Comparison of ENCODE assay signal across 7 cellular contexts in genomic region chr7:2853552-2853951, GRCh38. TPM values are rescaled to one million over a fixed set of nuclear protein-coding genes. Genes with fewer than 3 reads are reported as not detected.
A peak's percentile ranks its signal among the peaks of the same experiment; 100 is the strongest.
DNase-seq lines count a peak whose midpoint lies in the region; ATAC-seq and TF ChIP-seq lines count a peak whose summit lies in the region.
"Not testable (repeated sequence)": the region's sequence is repeated elsewhere in the genome, so short reads cannot be mapped to it uniquely, and the experiment has no call there.

No MANE protein-coding gene starts in this region.

- peak overlapping the region; percentile 87; the same call in 1 of the 2 replicates for H2AFZ ChIP-seq in GM23338
- H2AFZ ChIP-seq in mesenchymal stem cell (ENCODE audit: low read depth, low read length): not testable (repeated sequence)

- H3K27ac ChIP-seq in BLaER1 treated with 17β-estradiol and CSF1 and Interleukin-3, amounts not matched to agents 10 nM and 100 nM: 0 out of 22 replicates have a peak overlapping the region, but pooled peaks of 1 of the 11 experiments have one; percentile 10
- not testable (repeated sequence) for H3K27ac ChIP-seq in GM23338 (ENCODE audit: low read depth); mesenchymal stem cell (ENCODE audit: low read length, poor library complexity, severe bottlenecking)
- H3K27ac ChIP-seq in heart right ventricle (peak overlapping the region; percentile 16 to 65 (median 42)), gastrocnemius medialis (peak overlapping the region in 3 of 4 donors; percentile 30 to 59 (median 52))

- H3K27me3 ChIP-seq in BLaER1 treated with 17β-estradiol and CSF1 and Interleukin-3, amounts not matched to agents 10 nM and 100 nM; GM23338 (ENCODE audit: insufficient read depth); heart right ventricle; mesenchymal stem cell (ENCODE audit: control insufficient read depth in 1 of 2, insufficient read depth in 1 of 2, low read length in 2 of 2); gastrocnemius medialis: not testable (repeated sequence)

- not testable (repeated sequence) for H3K79me2 ChIP-seq in GM23338 (replicated peaks; ENCODE audit: insufficient read depth)

- not testable (repeated sequence) for H3K4me1 Mint-ChIP-seq in GM23338; MCF 10A (ENCODE audit: insufficient read depth, unreplicated experiment)
- H3K4me1 Mint-ChIP-seq in activated B cell treated with CpG ODN at 0.5 μM for 24 hours: peaks cover 17% of the 10 kb centered on the region

- peaks cover 0 to 29% (median 16%) of the 10 kb centered on the region in 11 experiments; a peak in 14 of 22 replicates for H3K9me3 ChIP-seq in BLaER1 treated with 17β-estradiol and CSF1 and Interleukin-3, amounts not matched to agents 10 nM and 100 nM (replicated peaks in 1 of 11)
- H3K9me3 ChIP-seq in heart right ventricle; mesenchymal stem cell (ENCODE audit: control insufficient read depth, low read length); gastrocnemius medialis: not testable (repeated sequence)

- not testable (repeated sequence) for H3K4ac ChIP-seq in mesenchymal stem cell (ENCODE audit: low read depth in 1 of 2, low read length in 2 of 2)

- not testable (repeated sequence) for BruUV-seq in MCF 10A (replicated peaks; lab: Mats Ljungman, UMichigan)

- intact Hi-C loops in activated B cell treated with CpG ODN at 0.5 μM for 24 hours (cut with micrococcal nuclease); MCF 10A (cut with micrococcal nuclease); heart right ventricle (cut with DNase I); gastrocnemius medialis (cut with DNase I; ENCODE audit: low total_unique reads): not testable (repeated sequence)

- not testable (repeated sequence) for H4K20me1 ChIP-seq in BLaER1 treated with 17β-estradiol and CSF1 and Interleukin-3, amounts not matched to agents 10 nM and 100 nM; GM23338 (replicated peaks; ENCODE audit: insufficient read depth)

- peaks cover 0 to 23% (median 0%) of the 10 kb centered on the region in 11 experiments; a peak in 6 of 22 replicates for H3K36me3 ChIP-seq in BLaER1 treated with 17β-estradiol and CSF1 and Interleukin-3, amounts not matched to agents 10 nM and 100 nM
- H3K36me3 ChIP-seq in GM23338 (ENCODE audit: insufficient read depth); heart right ventricle; mesenchymal stem cell (ENCODE audit: control insufficient read depth in 1 of 2, insufficient read depth in 2 of 2, low read depth in 1 of 2, low read length in 2 of 2); gastrocnemius medialis: not testable (repeated sequence)

- not testable (repeated sequence) for H2BK5ac ChIP-seq in mesenchymal stem cell (ENCODE audit: low read depth, low read length, poor library complexity, severe bottlenecking)

- not testable (repeated sequence) for TF ChIP-seq POLR2A in gastrocnemius medialis (IDR thresholded peaks at IDR 0.05)

- H4K8ac ChIP-seq in mesenchymal stem cell (ENCODE audit: low read length): not testable (repeated sequence)

- not testable (repeated sequence) for H3K9ac ChIP-seq in BLaER1 treated with 17β-estradiol and CSF1 and Interleukin-3, amounts not matched to agents 10 nM and 100 nM
- peak overlapping the region; percentile 60 for H3K9ac ChIP-seq in mesenchymal stem cell (ENCODE audit: low read length)

- CTCF ChIA-PET in activated B cell treated with CpG ODN at 0.5 μM for 24 hours (lab: Charles Lee): not testable (repeated sequence)
- CTCF ChIA-PET in MCF 10A (lab: Yijun Ruan, JAX): interaction anchor here (0.6 to 1.2 kb wide), 3 partner anchors 9 to 296 kb away, joined by 4 to 5 read pairs (median 4); no protein-coding TSS in a partner anchor

- H3K9me3 Mint-ChIP-seq in GM23338; activated B cell treated with CpG ODN at 0.5 μM for 24 hours; MCF 10A (ENCODE audit: unreplicated experiment): not testable (repeated sequence)

- H3K4me2 ChIP-seq in BLaER1 treated with 17β-estradiol and CSF1 and Interleukin-3, amounts not matched to agents 10 nM and 100 nM: peak overlapping the region; percentile 1 to 49 (median 27); a peak in 13 of 22 replicates
- not testable (repeated sequence) for H3K4me2 ChIP-seq in GM23338; mesenchymal stem cell (ENCODE audit: low read length, poor library complexity, severe bottlenecking)

- not testable (repeated sequence) for H2AK5ac ChIP-seq in mesenchymal stem cell (ENCODE audit: low read length, severe bottlenecking)

- H3K27ac Mint-ChIP-seq in GM23338: not testable (repeated sequence)
- H3K27ac Mint-ChIP-seq in activated B cell treated with CpG ODN at 0.5 μM for 24 hours (peak overlapping the region; percentile 46), MCF 10A (ENCODE audit: low read depth, unreplicated experiment) (peak overlapping the region; percentile 32)

- not testable (repeated sequence) for TF ChIP-seq CTCF in GM23338 (conservative IDR thresholded peaks at IDR 0.05; ENCODE audit: low read depth in 2 of 2); activated B cell treated with CpG ODN at 0.5 μM for 24 hours (IDR thresholded peaks at IDR 0.05); MCF 10A (IDR thresholded peaks at IDR 0.05; ENCODE audit: unreplicated experiment); heart right ventricle (IDR thresholded peaks at IDR 0.05); gastrocnemius medialis (IDR thresholded peaks at IDR 0.05 in 4 of 5, conservative IDR thresholded peaks at IDR 0.05 in 1 of 5)

- not testable (repeated sequence) for H2BK120ac ChIP-seq in mesenchymal stem cell (ENCODE audit: low read depth, low read length)

- not testable (repeated sequence) for H3K23ac ChIP-seq in mesenchymal stem cell (ENCODE audit: low read length in 2 of 2)

- POLR2A ChIA-PET in activated B cell treated with CpG ODN at 0.5 μM for 24 hours (lab: Charles Lee): not testable (repeated sequence)
- POLR2A ChIA-PET in MCF 10A (lab: Yijun Ruan, JAX): interaction anchor here (0.5 kb wide), 1 partner anchor 12 kb away, joined by 3 read pairs; no protein-coding TSS in a partner anchor

- H3K36me3 Mint-ChIP-seq in GM23338 (ENCODE audit: low read depth); activated B cell treated with CpG ODN at 0.5 μM for 24 hours (ENCODE audit: low read depth); MCF 10A (ENCODE audit: insufficient read depth, unreplicated experiment): not testable (repeated sequence)

- not testable (repeated sequence) for H2BK12ac ChIP-seq in mesenchymal stem cell (ENCODE audit: low read length in 2 of 2)

- not testable (repeated sequence) for H4K91ac ChIP-seq in mesenchymal stem cell (ENCODE audit: low read length)

- H3K18ac ChIP-seq in mesenchymal stem cell (ENCODE audit: low read depth in 1 of 2, low read length in 2 of 2): not testable (repeated sequence)

- H3K79me1 ChIP-seq in mesenchymal stem cell (replicated peaks; ENCODE audit: low read length, poor library complexity, severe bottlenecking): not testable (repeated sequence)

- H2BK15ac ChIP-seq in mesenchymal stem cell (ENCODE audit: low read depth, poor library complexity, severe bottlenecking): not testable (repeated sequence)

- not testable (repeated sequence) for H3F3A ChIP-seq in GM23338 (replicated peaks; ENCODE audit: low read depth)

- H3K4me3 Mint-ChIP-seq in GM23338; activated B cell treated with CpG ODN at 0.5 μM for 24 hours; MCF 10A (ENCODE audit: unreplicated experiment): not testable (repeated sequence)

- 83 to 91% methylated on average over 4 of the region's 4 CpGs for WGBS in heart right ventricle, 2 donors
- WGBS in mesenchymal stem cell: 100% methylated on average over 2 of the region's 4 CpGs

- H3K9me2 ChIP-seq in GM23338 (ENCODE audit: insufficient read depth): not testable (repeated sequence)

- not testable (repeated sequence) for ATAC-seq in GM23338, gastrocnemius medialis
- ATAC-seq in activated B cell treated with CpG ODN at 0.5 μM for 24 hours (ENCODE audit: low read depth) (peak; percentile 80), heart right ventricle (peak in 1 of 8 donors; percentile 9)

- not testable (repeated sequence) for H3K4me3 ChIP-seq in BLaER1 treated with 17β-estradiol and CSF1 and Interleukin-3, amounts not matched to agents 10 nM and 100 nM; GM23338; heart right ventricle; mesenchymal stem cell (ENCODE audit: insufficient read depth in 1 of 2, low read depth in 1 of 2, low read length in 2 of 2); gastrocnemius medialis

- peaks cover 18 to 38% (median 23%) of the 10 kb centered on the region in 10 experiments; a peak in 19 of 20 replicates for H3K4me1 ChIP-seq in BLaER1 treated with 17β-estradiol and CSF1 and Interleukin-3, amounts not matched to agents 10 nM and 100 nM
- H3K4me1 ChIP-seq in GM23338 (ENCODE audit: insufficient read depth); mesenchymal stem cell (ENCODE audit: control insufficient read depth, insufficient read depth, low read depth, low read length); gastrocnemius medialis: not testable (repeated sequence)
- peaks cover 0 to 21% (median 12%) of the 10 kb centered on the region in 9 donors for H3K4me1 ChIP-seq in heart right ventricle

- in situ Hi-C loops in gastrocnemius medialis (cut with MboI; ENCODE audit: low sequenced_read_pairs in 4 of 4): not testable (repeated sequence)

- not testable (repeated sequence) for DNase-seq in GM23338 (ENCODE audit: low spot score); activated B cell treated with CpG ODN at 0.5 μM for 24 hours; MCF 10A (ENCODE audit: unreplicated experiment); heart right ventricle; mesenchymal stem cell; gastrocnemius medialis

- not testable (repeated sequence) for H3K27me3 Mint-ChIP-seq in GM23338 (ENCODE audit: insufficient read depth, low read depth, poor library complexity); activated B cell treated with CpG ODN at 0.5 μM for 24 hours; MCF 10A (ENCODE audit: insufficient read depth, unreplicated experiment)

- not testable (repeated sequence) for H3K14ac ChIP-seq in mesenchymal stem cell (ENCODE audit: low read length in 2 of 2)

RNA-seq across cellular contexts. Expression of gene GNA12, which starts 9.4 kb away (rescaled TPM):
- 87.7 and 99.8 TPM in 2 replicates for total RNA-seq in GM23338 (2014; rRNA removed; shearing (Covaris generic))
- polyA plus RNA-seq in GM23338 (2016; fragmentation: Nextera tagmentation; extraction: Ambion mirVana) (24.0 and 25.2 TPM in 2 replicates), heart right ventricle (10 to 100 TPM in 1 of 2 donors, 1 to 10 TPM in 1; 6.4 to 19.4 TPM)
- total RNA-seq in activated B cell treated with CpG ODN at 0.5 μM for 24 hours (52.3 and 54.6 TPM in 2 replicates), MCF 10A (2022) (36.2 and 38.6 TPM in 2 replicates), heart right ventricle (10 to 100 TPM; 25.0 to 46.4 (median 34.5) TPM), gastrocnemius medialis (1 to 10 TPM; 7.6 to 8.4 (median 8.1) TPM)
- 78.8 TPM for polyA plus RNA-seq in mesenchymal stem cell (2013, experiment 1 of 2)
- polyA plus RNA-seq in mesenchymal stem cell (2013, experiment 2 of 2): 79.8 TPM
